In genomic region chr1:33094971-33095604, GRCh38 we compare ENCODE assay signal across 8 cellular contexts. TPM values are rescaled to one million over a fixed set of nuclear protein-coding genes. Genes with fewer than 3 reads are reported as not detected.
DNase-seq lines count a peak whose midpoint lies in the region; ATAC-seq and TF ChIP-seq lines count a peak whose summit lies in the region.

No MANE protein-coding gene starts in this region.

- TF ChIP-seq CTCF in 22Rv1 (IDR thresholded peaks at IDR 0.05) (peak; percentile 98), DND-41 (IDR thresholded peaks at IDR 0.05; ENCODE audit: borderline replicate concordance, extremely low read depth, low read length, poor library complexity, severe bottlenecking) (peak; percentile 96), WERI-Rb-1 (IDR thresholded peaks at IDR 0.05; ENCODE audit: low read depth, low read length) (peak; percentile 87), smooth muscle cell (IDR thresholded peaks at IDR 0.05; ENCODE audit: borderline replicate concordance, insufficient read depth, poor library complexity, severe bottlenecking) (peak; percentile 98)

- H3K4me2 ChIP-seq in DND-41 (ENCODE audit: insufficient read depth, low read length) (no peak overlapping the region), smooth muscle cell (no peak overlapping the region)

- H3F3A ChIP-seq in smooth muscle cell (ENCODE audit: low read depth): peaks cover 15% of the 10 kb centered on the region

- H3K9ac ChIP-seq in DND-41 (ENCODE audit: low read depth, low read length): no peak overlapping the region
- H3K9ac ChIP-seq in smooth muscle cell (ENCODE audit: low read depth): no peak overlapping the region

- H2AFZ ChIP-seq in DND-41 (ENCODE audit: low read depth, low read length) (no peak overlapping the region), smooth muscle cell (ENCODE audit: low read depth) (no peak overlapping the region)

- H3K4me1 ChIP-seq in DND-41 (ENCODE audit: insufficient read depth, low read length) (peaks cover 38% of the 10 kb centered on the region), smooth muscle cell (ENCODE audit: low read depth) (peaks cover 5% of the 10 kb centered on the region)

- DNase-seq in DND-41: no peak
- DNase-seq in NCI-H1105 (lab: John Stamatoyannopoulos, UW): peak; percentile 48
- DNase-seq in WERI-Rb-1: peak; percentile 70
- DNase-seq in left ventricle myocardium superior: no peak
- DNase-seq in smooth muscle cell (lab: John Stamatoyannopoulos, UW; ENCODE audit: unreplicated experiment): peak; percentile 12
- DNase-seq in NK-92 (lab: John Stamatoyannopoulos, UW; ENCODE audit: unreplicated experiment): no peak

- no peaks in the 10 kb centered on the region for H4K20me1 ChIP-seq in DND-41 (ENCODE audit: insufficient read depth, low read length)
- H4K20me1 ChIP-seq in smooth muscle cell (ENCODE audit: low read depth): peaks cover 3% of the 10 kb centered on the region

- H3K27ac ChIP-seq in 22Rv1: no peak overlapping the region
- H3K27ac ChIP-seq in DND-41 (ENCODE audit: low read length): peak overlapping the region; percentile 29; the same call in 1 of the 2 replicates
- no peak overlapping the region for H3K27ac ChIP-seq in WERI-Rb-1
- no peak overlapping the region for H3K27ac ChIP-seq in smooth muscle cell (ENCODE audit: low read depth)

- H3K79me2 ChIP-seq in DND-41 (ENCODE audit: insufficient read depth, low read length) (no peaks in the 10 kb centered on the region), smooth muscle cell (ENCODE audit: low read depth) (no peaks in the 10 kb centered on the region)

- ATAC-seq in DND-41 (ENCODE audit: insufficient read depth, low read depth): no peak
- ATAC-seq in left ventricle myocardium superior: peak; percentile 47
- no peak for ATAC-seq in GM21786 (IDR thresholded peaks at IDR 0.05; ENCODE audit: unreplicated experiment)

- intact Hi-C loops in left ventricle myocardium superior (cut with micrococcal nuclease): no loop called here

- H3K9me3 ChIP-seq in DND-41 (ENCODE audit: insufficient read depth, low read length, severe bottlenecking): no peaks in the 10 kb centered on the region
- H3K9me3 ChIP-seq in WERI-Rb-1 (ENCODE audit: severe bottlenecking): no peaks in the 10 kb centered on the region
- H3K9me3 ChIP-seq in smooth muscle cell (replicated peaks; ENCODE audit: low read depth): no peaks in the 10 kb centered on the region

- no peaks in the 10 kb centered on the region for H3K27me3 ChIP-seq in DND-41 (ENCODE audit: insufficient read depth, low read length, poor library complexity)
- H3K27me3 ChIP-seq in WERI-Rb-1 (ENCODE audit: insufficient read depth, low read depth, severe bottlenecking): no peaks in the 10 kb centered on the region
- no peaks in the 10 kb centered on the region for H3K27me3 ChIP-seq in smooth muscle cell (ENCODE audit: low read depth)

- WGBS in smooth muscle cell (ENCODE audit: low lambda C conversion rate): 22% methylated on average over 10 of the region's 10 CpGs

- H3K4me3 ChIP-seq in DND-41 (ENCODE audit: low read depth in 1 of 2, low read length in 2 of 2) (no peak overlapping the region), WERI-Rb-1 (ENCODE audit: low read depth, low read length) (no peak overlapping the region), smooth muscle cell (no peak overlapping the region)

- H3K36me3 ChIP-seq in DND-41 (ENCODE audit: insufficient read depth, low read length) (no peaks in the 10 kb centered on the region), WERI-Rb-1 (no peaks in the 10 kb centered on the region; the same call in 1 of the 2 replicates), smooth muscle cell (ENCODE audit: low read depth) (no peaks in the 10 kb centered on the region)

RNA-seq across cellular contexts. Expression of gene AZIN2, which starts 14.1 kb away (rescaled TPM):
- total RNA-seq in left ventricle myocardium superior (3.3 TPM), smooth muscle cell (7.9 and 16.3 TPM in 2 replicates)
- polyA plus RNA-seq in smooth muscle cell: 21.5 and 33.5 TPM in 2 replicates

RNA-seq across cellular contexts. Expression of gene AK2, which starts 58.4 kb away (rescaled TPM):
- total RNA-seq in left ventricle myocardium superior (121 TPM), smooth muscle cell (89.8 and 132 TPM in 2 replicates)
- 121 and 142 TPM in 2 replicates for polyA plus RNA-seq in smooth muscle cell

Comparison
In these comparisons a context has a peak if more than half of its experiments do, and no peak if none do; other contexts are left out.
1. DNase-seq: peak in NCI-H1105 (single experiment), WERI-Rb-1 (single experiment) and smooth muscle cell (single experiment); none in DND-41 (single experiment), left ventricle myocardium superior (single experiment) and NK-92 (single experiment).
2. Peak in every context shown above with its lines, with median percentiles within 50 percentile points of each other: CTCF ChIP-seq.